Comparison of ENCODE assay signal across 22 cellular contexts in genomic region chr6:138518054-138518453, GRCh38. TPM values are rescaled to one million over a fixed set of nuclear protein-coding genes. Genes with fewer than 3 reads are reported as not detected.
A peak's percentile ranks its signal among the peaks of the same experiment; 100 is the strongest.
DNase-seq lines count a peak whose midpoint lies in the region; ATAC-seq, FAIRE-seq and TF ChIP-seq lines count a peak whose summit lies in the region.
"Had no signal": no experiment of that assay in that cellular context is flagged by ENCODE, and none has a peak within 500 bp of the region (broad histone marks: within the 10 kb centered on the region; RNA-seq: fewer than 3 reads in every experiment).

No MANE protein-coding gene starts in this region.

- H3K36me3 Mint-ChIP-seq in T-cell: no peaks in the 10 kb centered on the region
- H3K36me3 Mint-ChIP-seq: activated naive CD4-positive, alpha-beta T cell treated with anti-CD3 and anti-CD28 coated beads, Interleukin-2, amount 50 U/mL, for 24 hours had no signal

- peaks cover 4 to 16% of the 10 kb centered on the region in 2 donors for H3K27me3 Mint-ChIP-seq in T-cell
- peaks cover 17% of the 10 kb centered on the region for H3K27me3 Mint-ChIP-seq in stimulated activated naive CD8-positive, alpha-beta T cell treated with anti-CD3 and anti-CD28 coated beads, Interleukin-15, amount 100 ng/mL, for 72 hours

- no peak for TF ChIP-seq CTCF in HepG2 (CRISPR knock-in tag; IDR thresholded peaks at IDR 0.05)
- no peak for TF ChIP-seq CTCF in right lobe of liver (IDR thresholded peaks at IDR 0.05)

- H3K27ac Mint-ChIP-seq in T-cell: peak overlapping the region in 1 of 2 donors; percentile 56
- H3K27ac Mint-ChIP-seq in stimulated activated naive CD8-positive, alpha-beta T cell treated with anti-CD3 and anti-CD28 coated beads, Interleukin-15, amount 100 ng/mL, for 72 hours: no peak overlapping the region
- H3K27ac Mint-ChIP-seq: activated naive CD4-positive, alpha-beta T cell treated with anti-CD3 and anti-CD28 coated beads, Interleukin-2, amount 50 U/mL, for 24 hours; naive B cell; T-helper 17 cell had no signal

- intact Hi-C loops in HepG2 (cut with micrococcal nuclease; ENCODE audit: unreplicated experiment) (loop anchor here (5.0 kb wide), 1 partner anchor 249 kb away; no protein-coding TSS in a partner anchor), right lobe of liver (cut with DNase I) (loop anchor here in 1 of 2 donors (10.0 kb wide), 1 partner anchor 83 kb away; no protein-coding TSS in a partner anchor)

- H3K9ac ChIP-seq in HepG2 (ENCODE audit: insufficient read depth, low read depth, low read length): no peak overlapping the region

- H3K4me3 ChIP-seq in HepG2 (replicated peaks in 1 of 3; ENCODE audit: insufficient read depth in 1 of 3, low read depth in 2 of 3, low read length in 3 of 3) (no peak overlapping the region), right lobe of liver (no peak overlapping the region)
- H3K4me3 ChIP-seq: heart right ventricle, thyroid gland had no signal

- TF ChIP-seq RAD21 in HepG2 (CRISPR knock-in tag; IDR thresholded peaks at IDR 0.05): no peak

- in situ Hi-C loops in HepG2 (cut with HindIII; ENCODE audit: extremely low pct_ligation_motif_present, low pct_unique_long_range_greater_than_20kb): no loop called here

- no peak overlapping the region for H3K4me2 ChIP-seq in HepG2 (ENCODE audit: low read depth, low read length)

- no peaks in the 10 kb centered on the region for H4K20me1 ChIP-seq in HepG2 (ENCODE audit: insufficient read depth, low read length)

- H3K4me3 Mint-ChIP-seq in T-cell: no peak overlapping the region
- no peak overlapping the region for H3K4me3 Mint-ChIP-seq in stimulated activated naive CD8-positive, alpha-beta T cell treated with anti-CD3 and anti-CD28 coated beads, Interleukin-15, amount 100 ng/mL, for 72 hours
- H3K4me3 Mint-ChIP-seq: activated naive CD4-positive, alpha-beta T cell treated with anti-CD3 and anti-CD28 coated beads, Interleukin-2, amount 50 U/mL, for 24 hours; CD8-positive, alpha-beta memory T cell; naive B cell; T-helper 17 cell had no signal

- CTCF ChIA-PET in HepG2 (lab: Yijun Ruan, JAX; ENCODE audit: low intra/inter-chr PET ratio, low total read pairs): interaction anchor here (1.5 to 4.8 kb wide), 3 partner anchors 87 to 402 kb away, joined by 3 to 31 read pairs (median 7); no protein-coding TSS in a partner anchor
- CTCF ChIA-PET in T-cell (lab: Charles Lee): interaction anchor here (0.5 to 5.3 kb wide), 24 partner anchors 9 to 898 kb away, joined by 3 to 35 read pairs (median 4); no protein-coding TSS in a partner anchor

- no peak for DNase-seq in HepG2 (ENCODE audit: low spot score)
- DNase-seq in right lobe of liver: no peak
- DNase-seq in T-cell: no peak
- no peak for DNase-seq in T-helper 1 cell
- DNase-seq in stimulated activated naive CD8-positive, alpha-beta T cell treated with anti-CD3 and anti-CD28 coated beads, Interleukin-15, amount 100 ng/mL, for 72 hours: no peak
- DNase-seq: DMS79, GOT3, NCI-H1694, NCI-H2171 treated with DMSO at 0.1 percent for 48 hours, NCI-H526 treated with DMSO at 0.1 percent for 48 hours had no signal

- H3K27me3 ChIP-seq in HepG2 (ENCODE audit: control insufficient read depth in 1 of 2, insufficient read depth in 2 of 2, low read length in 2 of 2) (no peaks in the 10 kb centered on the region), right lobe of liver (no peaks in the 10 kb centered on the region)
- H3K27me3 ChIP-seq: heart right ventricle, thyroid gland had no signal

- no peak for FAIRE-seq in HepG2 (lab: Jason Lieb, UNC)
- FAIRE-seq: small intestine had no signal

- TF ChIP-seq POLR2A in HepG2 (IDR thresholded peaks at IDR 0.05; ENCODE audit: insufficient read depth in 1 of 2, low read depth in 2 of 2, low read length in 2 of 2): no peak
- TF ChIP-seq POLR2A in right lobe of liver (IDR thresholded peaks at IDR 0.05): no peak

- no peak overlapping the region for H2AFZ ChIP-seq in HepG2 (ENCODE audit: low read length)

- peaks cover 36% of the 10 kb centered on the region for H3K4me1 ChIP-seq in HepG2 (ENCODE audit: insufficient read depth, low read length)
- H3K4me1 ChIP-seq in right lobe of liver: peaks cover 0 to 10% (median 4%) of the 10 kb centered on the region in 4 donors
- H3K4me1 ChIP-seq: thyroid gland had no signal

- H3K27ac ChIP-seq in HepG2 (ENCODE audit: extremely low read length, insufficient read depth, low read length): no peak overlapping the region
- no peak overlapping the region for H3K27ac ChIP-seq in right lobe of liver
- H3K27ac ChIP-seq: 22Rv1, epithelial cell of prostate, heart right ventricle, thyroid gland had no signal

- H3K9me3 ChIP-seq in HepG2 (ENCODE audit: low read length) (peaks cover 5% of the 10 kb centered on the region), right lobe of liver (no peaks in the 10 kb centered on the region)
- H3K9me3 ChIP-seq: thyroid gland had no signal

- H3K36me3 ChIP-seq in HepG2 (replicated peaks in 1 of 2; ENCODE audit: control insufficient read depth in 1 of 2, insufficient read depth in 2 of 2, low read length in 2 of 2) (no peaks in the 10 kb centered on the region; a peak in 1 of 5 replicates), right lobe of liver (no peaks in the 10 kb centered on the region)
- H3K36me3 ChIP-seq: heart right ventricle, thyroid gland had no signal

- BruUV-seq in HepG2 (replicated peaks; lab: Mats Ljungman, UMichigan): no TSS peak

- POLR2A ChIA-PET in HepG2 (lab: Yijun Ruan, JAX): interaction anchor here (0.6 to 1.5 kb wide), 3 partner anchors 18 to 88 kb away, joined by 3 to 5 read pairs (median 3); no protein-coding TSS in a partner anchor
- POLR2A ChIA-PET in T-cell (lab: Charles Lee): interaction anchor here (0.7 kb wide), 2 partner anchors 17 to 88 kb away, joined by 3 to 6 read pairs; no protein-coding TSS in a partner anchor

- peaks cover 60% of the 10 kb centered on the region for H3K79me2 ChIP-seq in HepG2 (ENCODE audit: insufficient read depth, low read length)

- peaks cover 8 to 14% (median 12%) of the 10 kb centered on the region in 3 donors for H3K4me1 Mint-ChIP-seq in T-cell
- H3K4me1 Mint-ChIP-seq in stimulated activated naive CD8-positive, alpha-beta T cell treated with anti-CD3 and anti-CD28 coated beads, Interleukin-15, amount 100 ng/mL, for 72 hours: peaks cover 18% of the 10 kb centered on the region
- H3K4me1 Mint-ChIP-seq: activated naive CD4-positive, alpha-beta T cell treated with anti-CD3 and anti-CD28 coated beads, Interleukin-2, amount 50 U/mL, for 24 hours had no signal

- peaks cover 0 to 3% (median 0%) of the 10 kb centered on the region in 3 donors for H3K9me3 Mint-ChIP-seq in T-cell
- no peaks in the 10 kb centered on the region for H3K9me3 Mint-ChIP-seq in stimulated activated naive CD8-positive, alpha-beta T cell treated with anti-CD3 and anti-CD28 coated beads, Interleukin-15, amount 100 ng/mL, for 72 hours
- H3K9me3 Mint-ChIP-seq: activated naive CD4-positive, alpha-beta T cell treated with anti-CD3 and anti-CD28 coated beads, Interleukin-2, amount 50 U/mL, for 24 hours had no signal

- TF ChIP-seq EP300 in HepG2 (IDR thresholded peaks at IDR 0.05; ENCODE audit: low read depth in 2 of 2, low read length in 2 of 2): no peak
- no peak for TF ChIP-seq EP300 in HepG2 (CRISPR knock-in tag; IDR thresholded peaks at IDR 0.05; ENCODE audit: borderline replicate concordance)

- ATAC-seq in HepG2: no peak
- ATAC-seq in right lobe of liver: no peak
- ATAC-seq in HG02759 (IDR thresholded peaks at IDR 0.05; ENCODE audit: unreplicated experiment): peak; percentile 16
- peak; percentile 45 for ATAC-seq in HG03196 (IDR thresholded peaks at IDR 0.05; ENCODE audit: unreplicated experiment)
- ATAC-seq in T-cell (replicated peaks in 1 of 4): no peak
- ATAC-seq in GM18868 (IDR thresholded peaks at IDR 0.05; ENCODE audit: unreplicated experiment): no peak
- ATAC-seq in stimulated activated naive CD8-positive, alpha-beta T cell treated with anti-CD3 and anti-CD28 coated beads, Interleukin-15, amount 100 ng/mL, for 72 hours: no peak

TF ChIP-seq in HepG2, 621 proteins besides CTCF, POLR2A, EP300 and RAD21 (continues in another document):
- peak; percentile 45 for TF ChIP-seq HNRNPK (IDR thresholded peaks at IDR 0.05; ENCODE audit: low read depth, low read length, poor library complexity, severe bottlenecking)
- no peak for TF ChIP-seq TBL1XR1 (IDR thresholded peaks at IDR 0.05; ENCODE audit: borderline replicate concordance, low read length, partially characterized antibody)
- no peak for TF ChIP-seq ZNF569 (CRISPR knock-in tag; IDR thresholded peaks at IDR 0.05; ENCODE audit: borderline replicate concordance)
- no peak; the same call in 1 of the 2 replicates for TF ChIP-seq HDAC1 (CRISPR knock-in tag; IDR thresholded peaks at IDR 0.05)
- TF ChIP-seq ZMYM4 (CRISPR knock-in tag; IDR thresholded peaks at IDR 0.05): 0 out of 2 replicates have a peak, but pooled peaks have one; percentile 5

RNA-seq across cellular contexts. Expression of gene NHSL1, which starts 18.8 kb away (rescaled TPM):
- total RNA-seq in HepG2 (2016; rRNA removed; fragmentation: Illumina TruSeq; extraction: Trizol): 53.6 and 59.5 TPM in 2 replicates
- 19.0 and 21.3 TPM in 2 replicates for total RNA-seq in HepG2 (2016; cell fraction: cytosol; rRNA removed; fragmentation: Illumina TruSeq; extraction: Trizol; ENCODE audit: low read depth)
- 55.9 and 56.5 TPM in 2 replicates for total RNA-seq in HepG2 (2016; cell fraction: insoluble cytoplasmic fraction; rRNA removed; fragmentation: Illumina TruSeq; extraction: Trizol)
- 22.2 and 23.0 TPM in 2 replicates for total RNA-seq in HepG2 (2016; cell fraction: membrane; rRNA removed; fragmentation: Illumina TruSeq; extraction: Trizol)
- total RNA-seq in HepG2 (2016; cell fraction: nucleus; rRNA removed; fragmentation: Illumina TruSeq; extraction: Trizol): 124 and 133 TPM in 2 replicates
- 22.6 and 24.9 TPM in 2 replicates for polyA plus RNA-seq in HepG2 (2011; rRNA removed)
- 11.6 and 12.3 TPM in 2 replicates for polyA plus RNA-seq in HepG2 (2011; cell fraction: cytosol; rRNA removed)
- 42.8 and 45.1 TPM in 2 replicates for polyA plus RNA-seq in HepG2 (2011; cell fraction: nucleus; rRNA removed)
- polyA plus RNA-seq in HepG2 (2012): 23.2 and 25.7 TPM in 2 replicates
- polyA plus RNA-seq in HepG2 (2016; cell fraction: cytosol; fragmentation: Illumina TruSeq; extraction: Trizol; ENCODE audit: low read depth): 3.5 and 3.8 TPM in 2 replicates
- polyA plus RNA-seq in HepG2 (2016; cell fraction: insoluble cytoplasmic fraction; fragmentation: Illumina TruSeq; extraction: Trizol; ENCODE audit: low read depth): 20.6 and 26.3 TPM in 2 replicates
- polyA plus RNA-seq in HepG2 (2016; cell fraction: membrane; fragmentation: Illumina TruSeq; extraction: Trizol; ENCODE audit: low read depth): 6.4 and 7.5 TPM in 2 replicates
- polyA plus RNA-seq in HepG2 (2016; cell fraction: nucleus; fragmentation: Illumina TruSeq; extraction: Trizol; ENCODE audit: insufficient read depth, low read depth): 67.3 and 71.2 TPM in 2 replicates
- 4.6 and 265 TPM in 2 replicates for polyA minus RNA-seq in HepG2 (2011; rRNA and poly(A)+ RNA removed; ENCODE audit: low replicate concordance)
- 58.2 and 64.4 TPM in 2 replicates for polyA minus RNA-seq in HepG2 (2011; cell fraction: cytosol; rRNA and poly(A)+ RNA removed)
- polyA minus RNA-seq in HepG2 (2011; cell fraction: nucleus; rRNA and poly(A)+ RNA removed): 179 and 208 TPM in 2 replicates
- 10 to 100 TPM; 19.8 to 54.2 (median 28.5) TPM for total RNA-seq in right lobe of liver
- total RNA-seq in T-cell: under 1 TPM; 0.08 to 0.64 (median 0.46) TPM
- polyA plus RNA-seq: CD8-positive, alpha-beta memory T cell had no signal

Comparison
In these comparisons a context has a peak if more than half of its experiments do, and no peak if none do; other contexts are left out.
1. ATAC-seq: peak in HG02759 (single experiment) and HG03196 (single experiment); none in HepG2 (single experiment), right lobe of liver (0 of 4), T-cell (0 of 4), GM18868 (single experiment) and stimulated activated naive CD8-positive, alpha-beta T cell treated with anti-CD3 and anti-CD28 coated beads, Interleukin-15, amount 100 ng/mL, for 72 hours (single experiment).
2. RNA of gene NHSL1, which starts 18.8 kb away (total RNA-seq): 19.0 to 133 TPM in HepG2 and 19.8 to 54.2 TPM in right lobe of liver; 0.08 to 0.64 TPM in T-cell; every median in the first group is over 10 times any median in the second.